7 cellular contexts compared by ENCODE assay signal in the genomic region with DNA sequence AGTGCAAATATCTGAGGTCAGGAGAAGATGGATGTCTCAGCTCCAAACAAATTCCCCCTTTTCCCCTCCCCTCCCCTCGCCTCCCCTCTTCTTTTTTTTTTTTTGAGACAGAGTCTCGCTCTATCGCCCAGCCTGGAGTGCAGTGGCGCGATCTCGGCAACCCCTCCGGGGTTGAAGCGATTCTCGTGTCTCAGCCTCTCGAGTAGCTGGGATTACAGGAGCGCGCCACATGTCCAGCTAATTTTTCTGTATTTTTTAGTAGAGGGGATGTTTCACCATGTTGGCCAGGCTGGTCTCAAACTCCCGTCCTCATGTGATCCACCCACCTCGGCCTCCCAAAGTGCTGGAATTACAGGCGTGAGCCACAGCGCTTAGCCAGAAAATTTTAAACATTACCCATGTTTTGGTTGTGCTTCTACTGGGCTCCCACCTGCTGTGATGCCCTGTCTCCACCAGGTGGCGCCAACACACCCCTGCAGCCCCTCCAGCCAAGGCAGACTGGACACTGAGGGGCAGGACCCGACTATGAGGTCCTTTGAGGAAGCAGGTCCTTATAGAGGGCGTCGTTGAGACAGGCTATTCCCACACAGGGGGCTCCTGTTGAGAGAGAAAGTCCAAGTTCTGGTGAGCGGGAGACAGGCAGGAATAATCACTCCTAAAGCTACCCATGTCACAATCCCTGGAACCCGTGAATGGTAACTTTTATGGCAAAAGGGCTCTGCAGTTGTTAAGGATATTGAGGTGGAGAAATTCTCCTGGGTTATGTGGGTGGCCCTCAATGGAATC. TPM values are rescaled to one million over a fixed set of nuclear protein-coding genes. Genes with fewer than 3 reads are reported as not detected.
A peak's percentile ranks its signal among the peaks of the same experiment; 100 is the strongest.
DNase-seq lines count a peak whose midpoint lies in the region; ATAC-seq, FAIRE-seq and TF ChIP-seq lines count a peak whose summit lies in the region.

No MANE protein-coding gene starts in this region.

- TF ChIP-seq POLR2A in prostate gland (IDR thresholded peaks at IDR 0.05) = no peak

- 4% methylated on average over 22 of the region's 22 CpGs for whole genome bisulfite sequencing in prostate gland

- peak overlapping the region; percentile 36; the same call in 1 of the 2 replicates for H3K9ac ChIP-seq in SU-DHL-6 (ENCODE audit: low read length)

- H3K4me1 ChIP-seq in cardiac muscle cell (ENCODE audit: low read depth) = no peaks in the 10 kb centered on the region
- H3K4me1 ChIP-seq in prostate gland (replicated peaks) = no peaks in the 10 kb centered on the region

- no peak overlapping the region for H3K4me3 ChIP-seq in SU-DHL-6 (ENCODE audit: insufficient read depth, low read length, poor library complexity, severe bottlenecking)
- H3K4me3 ChIP-seq in cardiac muscle cell = no peak overlapping the region
- H3K4me3 ChIP-seq in prostate gland = no peak overlapping the region

- H3K9me2 ChIP-seq in SU-DHL-6 (replicated peaks; ENCODE audit: insufficient read depth, low read length) = no peaks in the 10 kb centered on the region

- intact Hi-C loops in prostate gland (cut with DNase I) = loop anchor here (10.0 kb wide), 1 partner anchor 126 kb away; a partner anchor contains a TSS

- H3K79me2 ChIP-seq in SU-DHL-6 (ENCODE audit: insufficient read depth, low read length) = no peaks in the 10 kb centered on the region

- H3K9me3 ChIP-seq in SU-DHL-6 (ENCODE audit: insufficient read depth, low read length) (no peaks in the 10 kb centered on the region), cardiac muscle cell (ENCODE audit: low read depth) (no peaks in the 10 kb centered on the region), prostate gland (no peaks in the 10 kb centered on the region)

- peak overlapping the region; percentile 51 for H3K4me2 ChIP-seq in SU-DHL-6 (ENCODE audit: low read depth, low read length, poor library complexity, severe bottlenecking)

- TF ChIP-seq CTCF in GM12873 (IDR thresholded peaks at IDR 0.05; ENCODE audit: insufficient read depth, low read depth, low read length, missing control alignments) = peak; percentile 93
- peak; percentile 92 for TF ChIP-seq CTCF in SU-DHL-6 (IDR thresholded peaks at IDR 0.05; ENCODE audit: insufficient read depth, low read length, poor library complexity, severe bottlenecking)
- TF ChIP-seq CTCF in cardiac muscle cell (IDR thresholded peaks at IDR 0.05; ENCODE audit: low read depth, low read length) = peak; percentile 99
- TF ChIP-seq CTCF in prostate gland (IDR thresholded peaks at IDR 0.05) = peak; percentile 95 to 97 (median 96)

- peak; percentile 9 for FAIRE-seq in urothelium cell line (lab: Jason Lieb, UNC)

- peak overlapping the region; percentile 59 for H2AFZ ChIP-seq in SU-DHL-6 (ENCODE audit: low read depth, low read length, severe bottlenecking)

- no peaks in the 10 kb centered on the region for H3K9me3 Mint-ChIP-seq in activated naive CD4-positive, alpha-beta T cell treated with anti-CD3 and anti-CD28 coated beads, Interleukin-2, amount 50 U/mL, for 72 hours

- DNase-seq in LHCN-M2 (ENCODE audit: low read depth) = peak; percentile 52
- peak; percentile 80 to 81 for DNase-seq in activated naive CD4-positive, alpha-beta T cell treated with anti-CD3 and anti-CD28 coated beads, Interleukin-2, amount 50 U/mL, for 72 hours (ENCODE audit: low spot score in 2 of 2)
- peak; percentile 78 to 84 for DNase-seq in cardiac muscle cell (ENCODE audit: low read depth in 1 of 2, low spot score in 1 of 2)
- DNase-seq in prostate gland (ENCODE audit: low spot score) = peak; percentile 61
- DNase-seq in urothelium cell line (ENCODE audit: low spot score) = peak; percentile 89

- no peaks in the 10 kb centered on the region for H3K27me3 ChIP-seq in SU-DHL-6 (ENCODE audit: low read length)
- H3K27me3 ChIP-seq in cardiac muscle cell = no peaks in the 10 kb centered on the region
- no peaks in the 10 kb centered on the region for H3K27me3 ChIP-seq in prostate gland (replicated peaks; ENCODE audit: insufficient read depth)

- no peaks in the 10 kb centered on the region for H3F3A ChIP-seq in SU-DHL-6 (ENCODE audit: insufficient read depth)

- H3K36me3 ChIP-seq in SU-DHL-6 (ENCODE audit: low read length) (no peaks in the 10 kb centered on the region), cardiac muscle cell (no peaks in the 10 kb centered on the region), prostate gland (no peaks in the 10 kb centered on the region)

- no peaks in the 10 kb centered on the region for H4K20me1 ChIP-seq in SU-DHL-6 (ENCODE audit: low read depth, low read length)

- peak overlapping the region; percentile 59 to 90 for H3K27ac Mint-ChIP-seq in activated naive CD4-positive, alpha-beta T cell treated with anti-CD3 and anti-CD28 coated beads, Interleukin-2, amount 50 U/mL, for 72 hours

- ATAC-seq in activated naive CD4-positive, alpha-beta T cell treated with anti-CD3 and anti-CD28 coated beads, Interleukin-2, amount 50 U/mL, for 72 hours = peak; percentile 92 to 95

- no peaks in the 10 kb centered on the region for H3K36me3 Mint-ChIP-seq in activated naive CD4-positive, alpha-beta T cell treated with anti-CD3 and anti-CD28 coated beads, Interleukin-2, amount 50 U/mL, for 72 hours

- H3K27ac ChIP-seq in SU-DHL-6 (ENCODE audit: low read depth, low read length) = no peak overlapping the region
- H3K27ac ChIP-seq in cardiac muscle cell = no peak overlapping the region
- no peak overlapping the region for H3K27ac ChIP-seq in prostate gland

RNA-seq across cellular contexts. Expression of a gene that starts 6.3 kb away (rescaled TPM):
- not detected in 2 replicates for total RNA-seq in LHCN-M2 (2014; rRNA removed)
- not detected for polyA plus RNA-seq in LHCN-M2 (2012)
- not detected for total RNA-seq in activated naive CD4-positive, alpha-beta T cell treated with anti-CD3 and anti-CD28 coated beads, Interleukin-2, amount 50 U/mL, for 72 hours
- total RNA-seq in cardiac muscle cell = not detected in 2 replicates
- polyA plus RNA-seq in cardiac muscle cell = not detected in 2 replicates
- total RNA-seq in prostate gland = not detected

RNA-seq across cellular contexts. Expression of a gene that starts 9.6 kb away (rescaled TPM):
- 52.1 and 53.6 TPM in 2 replicates for total RNA-seq in LHCN-M2 (2014; rRNA removed)
- 45.4 TPM for polyA plus RNA-seq in LHCN-M2 (2012)
- 10 to 100 TPM; 46.7 to 58.5 TPM for total RNA-seq in activated naive CD4-positive, alpha-beta T cell treated with anti-CD3 and anti-CD28 coated beads, Interleukin-2, amount 50 U/mL, for 72 hours
- 78.5 and 110 TPM in 2 replicates for total RNA-seq in cardiac muscle cell
- 126 and 137 TPM in 2 replicates for polyA plus RNA-seq in cardiac muscle cell
- 10 to 100 TPM; 42.4 to 42.9 TPM for total RNA-seq in prostate gland

RNA-seq across cellular contexts. Expression of a gene that starts 22.1 kb away (rescaled TPM):
- total RNA-seq in LHCN-M2 (2014; rRNA removed) (not detected in 2 replicates), cardiac muscle cell (4.9 and 6.8 TPM in 2 replicates), prostate gland (10 to 100 TPM in 1 of 2 donors, 1 to 10 TPM in 1; 9.4 to 11.6 TPM)
- 0.06 TPM for polyA plus RNA-seq in LHCN-M2 (2012)
- total RNA-seq in activated naive CD4-positive, alpha-beta T cell treated with anti-CD3 and anti-CD28 coated beads, Interleukin-2, amount 50 U/mL, for 72 hours = under 1 TPM; 0.19 to 0.55 TPM
- 4.8 and 5.9 TPM in 2 replicates for polyA plus RNA-seq in cardiac muscle cell

RNA-seq across cellular contexts. Expression of a gene that starts 51.7 kb away (rescaled TPM):
- total RNA-seq in LHCN-M2 (2014; rRNA removed) (38.6 and 45.5 TPM in 2 replicates), cardiac muscle cell (127 and 166 TPM in 2 replicates), prostate gland (10 to 100 TPM; 69.0 to 72.5 TPM)
- 37.0 TPM for polyA plus RNA-seq in LHCN-M2 (2012)
- 10 to 100 TPM; 19.8 to 27.2 TPM for total RNA-seq in activated naive CD4-positive, alpha-beta T cell treated with anti-CD3 and anti-CD28 coated beads, Interleukin-2, amount 50 U/mL, for 72 hours
- polyA plus RNA-seq in cardiac muscle cell = 151 and 200 TPM in 2 replicates

RNA-seq across cellular contexts. Expression of a gene that starts 52.1 kb away (rescaled TPM):
- 28.6 and 33.0 TPM in 2 replicates for total RNA-seq in LHCN-M2 (2014; rRNA removed)
- 15.4 TPM for polyA plus RNA-seq in LHCN-M2 (2012)
- 10 to 100 TPM; 44.7 to 61.1 TPM for total RNA-seq in activated naive CD4-positive, alpha-beta T cell treated with anti-CD3 and anti-CD28 coated beads, Interleukin-2, amount 50 U/mL, for 72 hours
- 24.5 and 31.4 TPM in 2 replicates for total RNA-seq in cardiac muscle cell
- 40.6 and 53.0 TPM in 2 replicates for polyA plus RNA-seq in cardiac muscle cell
- total RNA-seq in prostate gland = 10 to 100 TPM; 29.6 to 34.0 TPM
